Comparison of ENCODE assay signal across 16 cellular contexts in genomic region chr1:180956028-180956640, GRCh38. TPM values are rescaled to one million over a fixed set of nuclear protein-coding genes. Genes with fewer than 3 reads are reported as not detected.
A peak's percentile ranks its signal among the peaks of the same experiment; 100 is the strongest.
DNase-seq lines count a peak whose midpoint lies in the region; ATAC-seq and TF ChIP-seq lines count a peak whose summit lies in the region.
"Had no signal": no experiment of that assay in that cellular context is flagged by ENCODE, and none has a peak within 500 bp of the region (broad histone marks: within the 10 kb centered on the region; RNA-seq: fewer than 3 reads in every experiment).

No MANE protein-coding gene starts in this region.

- intact Hi-C loops in posterior cingulate gyrus (cut with DNase I) (no loop called here), Right ventricle myocardium inferior (cut with DNase I) (no loop called here)

- no peaks in the 10 kb centered on the region for H3K4me1 ChIP-seq in DND-41 (ENCODE audit: insufficient read depth, low read length)
- H3K4me1 ChIP-seq: parathyroid adenoma had no signal

- H3K27me3 ChIP-seq in DND-41 (ENCODE audit: insufficient read depth, low read length, poor library complexity): no peaks in the 10 kb centered on the region
- H3K27me3 ChIP-seq: thyroid gland had no signal

- H3K79me2 ChIP-seq in DND-41 (ENCODE audit: insufficient read depth, low read length): peaks cover 4% of the 10 kb centered on the region; the same call in 1 of the 2 replicates
- H3K79me2 ChIP-seq: parathyroid adenoma had no signal

- H3K4me2 ChIP-seq in DND-41 (ENCODE audit: insufficient read depth, low read length): no peak overlapping the region

- ATAC-seq in DND-41 (ENCODE audit: insufficient read depth, low read depth) (no peak), Right ventricle myocardium inferior (no peak)
- ATAC-seq: activated T-cell treated with anti-CD3 and anti-CD28 coated beads, Interleukin-2, amount 50 U/mL, for 72 hours had no signal

- no peak overlapping the region for H3K9ac ChIP-seq in DND-41 (ENCODE audit: low read depth, low read length)
- H3K9ac ChIP-seq: parathyroid adenoma had no signal

- DNase-seq in DND-41 (no peak), NCI-H146 (lab: John Stamatoyannopoulos, UW) (peak; percentile 86), posterior cingulate gyrus (peak in 8 of 10 donors; percentile 15 to 91 (median 51)), DMS53 treated with DMSO at 0.1 percent for 48 hours (lab: John Stamatoyannopoulos, UW; ENCODE audit: unreplicated experiment) (no peak), Right ventricle myocardium inferior (ENCODE audit: missing footprints) (no peak), NOMO-1 treated with dmso at 0.1 percent for 144 hours (lab: John Stamatoyannopoulos, UW; ENCODE audit: unreplicated experiment) (no peak)
- DNase-seq: activated T-cell treated with anti-CD3 and anti-CD28 coated beads, Interleukin-2, amount 50 U/mL, for 72 hours; MV-4-11; NCI-H526 treated with DMSO at 0.1 percent for 48 hours; stimulated activated CD4-positive, alpha-beta T cell treated with anti-CD3 and anti-CD28 coated beads, Interleukin-15, amount 100 ng/mL, for 24 hours; T-helper 9 cell; thyroid gland had no signal

- H3K27ac Mint-ChIP-seq in brain: peak overlapping the region; percentile 35 to 93 (median 86)
- H3K27ac Mint-ChIP-seq: activated T-cell treated with anti-CD3 and anti-CD28 coated beads, Interleukin-2, amount 50 U/mL, for 72 hours; CD14-positive monocyte had no signal

- H3K4me3 Mint-ChIP-seq in brain: no peak overlapping the region
- H3K4me3 Mint-ChIP-seq: activated T-cell treated with anti-CD3 and anti-CD28 coated beads, Interleukin-2, amount 50 U/mL, for 72 hours; CD14-positive monocyte had no signal

- TF ChIP-seq CTCF in DND-41 (IDR thresholded peaks at IDR 0.05; ENCODE audit: borderline replicate concordance, extremely low read depth, low read length, poor library complexity, severe bottlenecking) (no peak), brain (conservative IDR thresholded peaks at IDR 0.05) (no peak)

- no peak overlapping the region for H3K4me3 ChIP-seq in DND-41 (ENCODE audit: low read depth in 1 of 2, low read length in 2 of 2)
- H3K4me3 ChIP-seq: thyroid gland had no signal

- peaks cover 40% of the 10 kb centered on the region for H3K4me1 Mint-ChIP-seq in brain

- no peak overlapping the region for H2AFZ ChIP-seq in DND-41 (ENCODE audit: low read depth, low read length)
- H2AFZ ChIP-seq: parathyroid adenoma had no signal

- H3K9me3 ChIP-seq in DND-41 (ENCODE audit: insufficient read depth, low read length, severe bottlenecking): no peaks in the 10 kb centered on the region
- H3K9me3 ChIP-seq: thyroid gland had no signal

- H4K20me1 ChIP-seq in DND-41 (ENCODE audit: insufficient read depth, low read length): no peaks in the 10 kb centered on the region

- peaks cover 0 to 10% (median 5%) of the 10 kb centered on the region in 5 experiments for H3K9me3 Mint-ChIP-seq in brain

- H3K36me3 Mint-ChIP-seq in brain: peaks cover 56% of the 10 kb centered on the region

- peaks cover 61% of the 10 kb centered on the region for H3K36me3 ChIP-seq in DND-41 (ENCODE audit: insufficient read depth, low read length)
- H3K36me3 ChIP-seq: thyroid gland had no signal

- H3K27me3 Mint-ChIP-seq in brain: no peaks in the 10 kb centered on the region

- peak overlapping the region; percentile 37; the same call in 1 of the 2 replicates for H3K27ac ChIP-seq in DND-41 (ENCODE audit: low read length)
- H3K27ac ChIP-seq: epithelial cell of prostate, parathyroid adenoma, thyroid gland had no signal

RNA-seq across cellular contexts. Expression of gene KIAA1614, which starts 43.4 kb away (rescaled TPM):
- polyA plus RNA-seq in brain (ENCODE audit: insufficient read depth, low read depth, low replicate concordance): 8.3 TPM
- 6.4 TPM for total RNA-seq in Right ventricle myocardium inferior
- polyA plus RNA-seq: CD14-positive monocyte had no signal

Comparison
In these comparisons a context has a peak if more than half of its experiments do, and no peak if none do; other contexts are left out.
1. DNase-seq: peak in NCI-H146 (single experiment) and posterior cingulate gyrus (8 of 10); none in DND-41 (single experiment), DMS53 treated with DMSO at 0.1 percent for 48 hours (single experiment), Right ventricle myocardium inferior (single experiment) and NOMO-1 treated with dmso at 0.1 percent for 144 hours (single experiment).